ENCODE assay signal across 8 cellular contexts in the genomic region with DNA sequence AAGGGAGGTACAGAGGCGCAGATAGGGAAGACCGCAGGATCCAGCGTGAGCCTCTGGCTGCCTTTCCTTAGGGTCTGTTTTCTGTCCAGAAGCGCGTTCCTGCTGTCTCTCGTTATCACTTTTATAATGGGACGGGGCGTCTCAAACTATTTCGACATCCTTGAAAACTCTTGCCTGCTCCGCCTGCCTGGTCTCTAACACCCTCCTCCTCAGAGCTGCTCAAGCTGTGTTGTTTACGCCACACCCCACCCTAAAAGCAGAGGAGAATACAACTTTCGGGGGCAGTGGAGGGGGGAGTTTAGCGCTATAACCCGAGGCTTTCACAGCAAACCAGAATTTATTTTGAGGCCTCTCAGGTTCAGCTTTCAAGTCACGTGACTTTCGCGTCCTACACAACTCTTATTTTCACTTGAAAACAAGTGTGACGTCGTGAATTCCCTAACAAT. TPM values are rescaled to one million over a fixed set of nuclear protein-coding genes. Genes with fewer than 3 reads are reported as not detected.
DNase-seq lines count a peak whose midpoint lies in the region; FAIRE-seq and TF ChIP-seq lines count a peak whose summit lies in the region.

No MANE protein-coding gene starts in this region.

- TF ChIP-seq POLR2A in H54 (IDR thresholded peaks at IDR 0.05; ENCODE audit: low read depth, low read length) = no peak

- peak overlapping the region; percentile 76 for H2AFZ ChIP-seq in KMS-11 (ENCODE audit: low read depth)

- FAIRE-seq in H54 (lab: Jason Lieb, UNC) = no peak

- DNase-seq in GM04504 (ENCODE audit: low read depth) (peak; percentile 17), cardiac fibroblast (ENCODE audit: low read depth in 2 of 2) (peak; percentile 61 to 92), left kidney (ENCODE audit: low read depth, low spot score) (peak; percentile 83), NCI-H510A treated with DMSO at 0.1 percent for 48 hours (lab: John Stamatoyannopoulos, UW) (no peak), H54 (ENCODE audit: insufficient read length, low spot score) (no peak), SW480 (ENCODE audit: low spot score) (no peak)

- TF ChIP-seq CTCF in KMS-11 (conservative IDR thresholded peaks at IDR 0.05; ENCODE audit: low read depth, low read length) (no peak), cardiac fibroblast (IDR thresholded peaks at IDR 0.05; ENCODE audit: low read depth, low read length) (no peak)

- H3K27ac ChIP-seq in KMS-11 = no peak overlapping the region
- peak overlapping the region; percentile 98 for H3K27ac ChIP-seq in temporal lobe (ENCODE audit: low read depth, low read length)

- peak overlapping the region; percentile 37; the same call in 1 of the 2 replicates for H3K9ac ChIP-seq in KMS-11

- H3K4me3 ChIP-seq in KMS-11 (IDR thresholded peaks at IDR 0.05; ENCODE audit: insufficient read depth, low read depth, low read length) (no peak overlapping the region), cardiac fibroblast (replicated peaks in 1 of 2; ENCODE audit: low read depth in 2 of 2, low read length in 2 of 2) (peak overlapping the region; percentile 11 to 48)

- H3K79me2 ChIP-seq in KMS-11 (ENCODE audit: insufficient read depth, low read depth) = no peaks in the 10 kb centered on the region

- H3K27me3 ChIP-seq in KMS-11 (ENCODE audit: insufficient read depth, low read depth) = no peaks in the 10 kb centered on the region

- H4K20me1 ChIP-seq in KMS-11 (ENCODE audit: insufficient read depth) = no peaks in the 10 kb centered on the region

- H3K4me2 ChIP-seq in KMS-11 = peak overlapping the region; percentile 70

- H3K36me3 ChIP-seq in KMS-11 (ENCODE audit: insufficient read depth) = no peaks in the 10 kb centered on the region

- peaks cover 10% of the 10 kb centered on the region for H3K4me1 ChIP-seq in KMS-11 (ENCODE audit: low read depth, poor library complexity, severe bottlenecking)

RNA-seq across cellular contexts. Expression of a gene that starts 0.6 kb away (rescaled TPM):
- 8.4 TPM for total RNA-seq in temporal lobe

RNA-seq across cellular contexts. Expression of a gene that starts 26.2 kb away (rescaled TPM):
- total RNA-seq in temporal lobe = 2.2 TPM

RNA-seq across cellular contexts. Expression of a gene that starts 30.0 kb away (rescaled TPM):
- total RNA-seq in temporal lobe = 17.9 TPM

RNA-seq across cellular contexts. Expression of a gene that starts 30.3 kb away (rescaled TPM):
- 35.2 TPM for total RNA-seq in temporal lobe

RNA-seq across cellular contexts. Expression of a gene that starts 30.7 kb away (rescaled TPM):
- total RNA-seq in temporal lobe = 4.2 TPM

Comparison
In these comparisons a context has a peak if more than half of its experiments do, and no peak if none do; other contexts are left out.
1. DNase-seq: peak in GM04504 (single experiment), cardiac fibroblast (2 of 2) and left kidney (single experiment); none in NCI-H510A treated with DMSO at 0.1 percent for 48 hours (single experiment), H54 (single experiment) and SW480 (single experiment).